ENCODE assay signal across 16 cellular contexts in genomic region chr17:67272312-67273050, GRCh38. TPM values are rescaled to one million over a fixed set of nuclear protein-coding genes. Genes with fewer than 3 reads are reported as not detected.
DNase-seq lines count a peak whose midpoint lies in the region; ATAC-seq and TF ChIP-seq lines count a peak whose summit lies in the region.
"Had no signal": no experiment of that assay in that cellular context is flagged by ENCODE, and none has a peak within 500 bp of the region (broad histone marks: within the 10 kb centered on the region; RNA-seq: fewer than 3 reads in every experiment).

No MANE protein-coding gene starts in this region.

- no peaks in the 10 kb centered on the region for H3K4me1 ChIP-seq in left lung

- intact Hi-C loops in left lung (cut with DNase I), result no loop called here

- ATAC-seq in HG03196 (IDR thresholded peaks at IDR 0.05; ENCODE audit: unreplicated experiment) (no peak), left lung (no peak)
- ATAC-seq: activated naive CD8-positive, alpha-beta T cell treated with anti-CD3 and anti-CD28 coated beads, Interleukin-2, amount 50 U/mL, for 24 hours; esophagus mucosa; left ventricle myocardium superior; right cardiac atrium had no signal

- no peak overlapping the region for H3K4me3 ChIP-seq in fibroblast of villous mesenchyme (ENCODE audit: low read depth, low read length)
- H3K4me3 ChIP-seq in left lung, result no peak overlapping the region
- H3K4me3 ChIP-seq: GM23248 had no signal

- DNase-seq in SK-MEL-5 (ENCODE audit: low read depth, low spot score) (peak; percentile 86), fibroblast of villous mesenchyme (ENCODE audit: low read depth) (no peak), left lung (no peak)
- DNase-seq in stimulated activated CD4-positive, alpha-beta T cell treated with anti-CD3 and anti-CD28 coated beads, Interleukin-2, amount 100 ng/mL, for 48 hours, result no peak
- DNase-seq in stimulated activated naive CD4-positive, alpha-beta T cell treated with Interleukin-2 at 50 U/mL for 16 hours (lab: John Stamatoyannopoulos, UW), result no peak
- DNase-seq: activated CD4-positive, alpha-beta T cell treated with anti-CD3 and anti-CD28 coated beads for 48 hours; activated naive CD8-positive, alpha-beta T cell treated with anti-CD3 and anti-CD28 coated beads, Interleukin-2, amount 50 U/mL, for 24 hours; CD8-positive, alpha-beta memory T cell; GM23248; left ventricle myocardium superior; NCI-H1417 treated with DMSO at 0.1 percent for 48 hours; right cardiac atrium had no signal

- H3K36me3 ChIP-seq in left lung, result no peaks in the 10 kb centered on the region

- H3K9me3 ChIP-seq in left lung, result no peaks in the 10 kb centered on the region

- no peaks in the 10 kb centered on the region for H3K27me3 ChIP-seq in left lung

- peak; percentile 15; the same call in 1 of the 2 replicates for TF ChIP-seq CTCF in 22Rv1 (IDR thresholded peaks at IDR 0.05)
- peak; percentile 52; the same call in 1 of the 2 replicates for TF ChIP-seq CTCF in GM12874 (IDR thresholded peaks at IDR 0.05; ENCODE audit: insufficient read depth, low read depth, low read length)
- peak; percentile 35 for TF ChIP-seq CTCF in fibroblast of villous mesenchyme (IDR thresholded peaks at IDR 0.05; ENCODE audit: insufficient read depth, low read depth, low read length)
- TF ChIP-seq CTCF in left lung (IDR thresholded peaks at IDR 0.05), result no peak

- in situ Hi-C loops in SK-MEL-5 (cut with HindIII; ENCODE audit: low pct_unique_long_range_greater_than_20kb, low sequenced_read_pairs), result no loop called here

- H3K27ac ChIP-seq in 22Rv1, result no peak overlapping the region
- H3K27ac ChIP-seq in left lung, result no peak overlapping the region
- H3K27ac ChIP-seq: GM23248 had no signal

RNA-seq across cellular contexts. Expression of gene HELZ, which starts 27.5 kb away (rescaled TPM):
- total RNA-seq in SK-MEL-5 (2014; rRNA removed; shearing (Covaris generic)), result 45.7 and 48.5 TPM in 2 replicates
- polyA plus RNA-seq in SK-MEL-5 (2015; cell fraction: cytosol; rRNA removed), result 12.6 and 18.1 TPM in 2 replicates
- 15.5 and 24.7 TPM in 2 replicates for polyA plus RNA-seq in SK-MEL-5 (2015; cell fraction: nucleus; rRNA removed)
- total RNA-seq in fibroblast of villous mesenchyme (53.1 and 89.8 TPM in 2 replicates), left lung (10 to 100 TPM; 60.2 to 64.6 TPM)

Comparison
In these comparisons a context has a peak if more than half of its experiments do, and no peak if none do; other contexts are left out.
1. CTCF ChIP-seq: peak in 22Rv1 (single experiment), GM12874 (single experiment) and fibroblast of villous mesenchyme (single experiment); none in left lung (0 of 2).